Comparison of ENCODE assay signal across 15 cellular contexts in genomic region chr1:42439940-42440339, GRCh38. TPM values are rescaled to one million over a fixed set of nuclear protein-coding genes. Genes with fewer than 3 reads are reported as not detected.
A peak's percentile ranks its signal among the peaks of the same experiment; 100 is the strongest.
DNase-seq lines count a peak whose midpoint lies in the region; ATAC-seq and TF ChIP-seq lines count a peak whose summit lies in the region.
"Had no signal": no experiment of that assay in that cellular context is flagged by ENCODE, and none has a peak within 500 bp of the region (broad histone marks: within the 10 kb centered on the region; RNA-seq: fewer than 3 reads in every experiment).

No MANE protein-coding gene starts in this region.

- ATAC-seq in lower lobe of right lung (peak; percentile 60 to 76), GM18907 (IDR thresholded peaks at IDR 0.05; ENCODE audit: unreplicated experiment) (no peak)
- ATAC-seq: activated naive CD8-positive, alpha-beta T cell treated with anti-CD3 and anti-CD28 coated beads, Interleukin-2, amount 50 U/mL, for 24 hours; CD8-positive, alpha-beta T cell; effector memory CD8-positive, alpha-beta T cell had no signal

- H3K36me3 ChIP-seq in MG63 (no peaks in the 10 kb centered on the region), lower lobe of right lung (no peaks in the 10 kb centered on the region)
- H3K36me3 ChIP-seq: uterus had no signal

- H3K27ac ChIP-seq in lower lobe of right lung: no peak overlapping the region
- H3K27ac ChIP-seq: uterus had no signal

- peak; percentile 91 for DNase-seq in DMS53 (lab: John Stamatoyannopoulos, UW)
- peak; percentile 49 for DNase-seq in MG63
- DNase-seq in dermis microvascular lymphatic vessel endothelial cell (ENCODE audit: low read depth in 2 of 2): peak; percentile 81 to 90
- DNase-seq in lower lobe of right lung: no peak
- DNase-seq in globus pallidus (ENCODE audit: low spot score): no peak
- no peak for DNase-seq in stimulated activated naive CD4-positive, alpha-beta T cell (lab: John Stamatoyannopoulos, UW)
- DNase-seq in head of caudate nucleus: no peak
- DNase-seq: activated naive CD8-positive, alpha-beta T cell treated with anti-CD3 and anti-CD28 coated beads, Interleukin-2, amount 50 U/mL, for 24 hours; CD8-positive, alpha-beta T cell; effector memory CD8-positive, alpha-beta T cell; GOT3; immature natural killer cell; NCI-H2171 treated with DMSO at 0.1 percent for 48 hours; uterus had no signal

- H3K4me1 ChIP-seq in lower lobe of right lung: no peaks in the 10 kb centered on the region
- H3K4me1 ChIP-seq: uterus had no signal

- H3K27me3 ChIP-seq in MG63 (no peaks in the 10 kb centered on the region), lower lobe of right lung (ENCODE audit: low read depth) (no peaks in the 10 kb centered on the region)
- H3K27me3 ChIP-seq: uterus had no signal

- TF ChIP-seq CTCF in lower lobe of right lung (IDR thresholded peaks at IDR 0.05): no peak

- H3K4me3 ChIP-seq in MG63 (no peak overlapping the region), lower lobe of right lung (no peak overlapping the region)
- H3K4me3 ChIP-seq: uterus had no signal

- intact Hi-C loops in lower lobe of right lung (cut with DNase I): no loop called here
- intact Hi-C loops in head of caudate nucleus (cut with DNase I): no loop called here

- H3K9me3 ChIP-seq in MG63 (no peaks in the 10 kb centered on the region), lower lobe of right lung (no peaks in the 10 kb centered on the region)
- H3K9me3 ChIP-seq: uterus had no signal

RNA-seq across cellular contexts. Expression of gene ZMYND12, which starts 15.9 kb away (rescaled TPM):
- 0.07 TPM in 1 of 2 replicates, not detected in the other for total RNA-seq in MG63 (2014; rRNA removed; shearing (Covaris generic); ENCODE audit: low replicate concordance)
- 0.51 and 0.89 TPM in 2 replicates for total RNA-seq in dermis microvascular lymphatic vessel endothelial cell
- 2.8 TPM for total RNA-seq in lower lobe of right lung

RNA-seq across cellular contexts. Expression of gene PPCS, which starts 16.4 kb away (rescaled TPM):
- total RNA-seq in MG63 (2014; rRNA removed; shearing (Covaris generic); ENCODE audit: low replicate concordance): 30.3 and 58.5 TPM in 2 replicates
- 27.2 and 32.4 TPM in 2 replicates for total RNA-seq in dermis microvascular lymphatic vessel endothelial cell
- 55.0 TPM for total RNA-seq in lower lobe of right lung

RNA-seq across cellular contexts. Expression of gene CCDC30, which starts 23.1 kb away (rescaled TPM):
- total RNA-seq in MG63 (2014; rRNA removed; shearing (Covaris generic); ENCODE audit: low replicate concordance): 0.56 TPM in 1 of 2 replicates, not detected in the other
- total RNA-seq in dermis microvascular lymphatic vessel endothelial cell: 0.25 and 0.26 TPM in 2 replicates
- 10.2 TPM for total RNA-seq in lower lobe of right lung

RNA-seq across cellular contexts. Expression of gene RIMKLA, which starts 59.3 kb away (rescaled TPM):
- total RNA-seq in MG63 (2014; rRNA removed; shearing (Covaris generic); ENCODE audit: low replicate concordance): 0.03 TPM in 1 of 2 replicates, not detected in the other
- total RNA-seq in dermis microvascular lymphatic vessel endothelial cell (under 0.01 TPM in 2 replicates), lower lobe of right lung (7.1 TPM)

Comparison
In these comparisons a context has a peak if more than half of its experiments do, and no peak if none do; other contexts are left out.
1. DNase-seq: peak in DMS53 (single experiment), MG63 (single experiment) and dermis microvascular lymphatic vessel endothelial cell (2 of 2); none in lower lobe of right lung (single experiment), globus pallidus (single experiment), stimulated activated naive CD4-positive, alpha-beta T cell (0 of 6) and head of caudate nucleus (0 of 42).